10 cellular contexts compared by ENCODE assay signal in genomic region chr7:74032191-74032490, GRCh38. TPM values are rescaled to one million over a fixed set of nuclear protein-coding genes. Genes with fewer than 3 reads are reported as not detected.
DNase-seq lines count a peak whose midpoint lies in the region; ATAC-seq, FAIRE-seq and TF ChIP-seq lines count a peak whose summit lies in the region.
"Had no signal": no experiment of that assay in that cellular context is flagged by ENCODE, and none has a peak within 500 bp of the region (broad histone marks: within the 10 kb centered on the region; RNA-seq: fewer than 3 reads in every experiment).

No MANE protein-coding gene starts in this region.

- no peaks in the 10 kb centered on the region for H3K36me3 Mint-ChIP-seq in astrocyte (ENCODE audit: low read depth, unreplicated experiment)

- no peaks in the 10 kb centered on the region for H3K79me2 ChIP-seq in astrocyte (ENCODE audit: insufficient read depth, low read length)

- peak overlapping the region; percentile 68 for H3K27ac Mint-ChIP-seq in astrocyte (ENCODE audit: unreplicated experiment)

- TF ChIP-seq CTCF in astrocyte (IDR thresholded peaks at IDR 0.05; ENCODE audit: insufficient read depth, low read depth, low read length), result no peak

- H3K27ac ChIP-seq in astrocyte (ENCODE audit: low read depth, low read length) (no peak overlapping the region), skeletal muscle tissue (ENCODE audit: low read depth, low read length) (peak overlapping the region; percentile 46)

- H3K4me3 ChIP-seq in astrocyte (ENCODE audit: insufficient read depth, low read depth, low read length) (no peak overlapping the region), skeletal muscle tissue (ENCODE audit: low read length in 3 of 3) (no peak overlapping the region)

- H3K9me3 ChIP-seq in astrocyte (ENCODE audit: insufficient read depth, low read depth, low read length) (no peaks in the 10 kb centered on the region), skeletal muscle tissue (ENCODE audit: control insufficient read depth in 3 of 3, low read length in 3 of 3) (no peaks in the 10 kb centered on the region)

- intact Hi-C loops in left ventricle myocardium superior (cut with micrococcal nuclease), result no loop called here

- DNase-seq in G401 (ENCODE audit: low spot score) (peak; percentile 62), astrocyte (ENCODE audit: low read depth) (peak; percentile 87), left ventricle myocardium superior (peak; percentile 68), SHP77 treated with DMSO at 0.1 percent for 48 hours (lab: John Stamatoyannopoulos, UW) (no peak), NCI-H82 treated with DMSO at 0.1 percent for 48 hours (lab: John Stamatoyannopoulos, UW; ENCODE audit: unreplicated experiment) (no peak), T-helper 2 cell (no peak)
- DNase-seq in activated naive CD4-positive, alpha-beta T cell (lab: John Stamatoyannopoulos, UW), result no peak
- DNase-seq: KBM-7 had no signal

- H3K27me3 Mint-ChIP-seq in astrocyte (ENCODE audit: low read depth, unreplicated experiment), result peaks cover 7% of the 10 kb centered on the region

- no peaks in the 10 kb centered on the region for H4K20me1 ChIP-seq in astrocyte (ENCODE audit: insufficient read depth, low read length)

- no peak for FAIRE-seq in astrocyte (lab: Jason Lieb, UNC)

- peak overlapping the region; percentile 61 for H3K4me3 Mint-ChIP-seq in astrocyte (ENCODE audit: unreplicated experiment)

- H3K36me3 ChIP-seq in astrocyte (ENCODE audit: insufficient read depth, low read length) (no peaks in the 10 kb centered on the region), skeletal muscle tissue (ENCODE audit: control insufficient read depth in 3 of 3, insufficient read depth in 3 of 3, low read length in 3 of 3) (peaks cover 0 to 3% (median 0%) of the 10 kb centered on the region in 3 donors)

- H2AFZ ChIP-seq in astrocyte (ENCODE audit: low read depth, low read length), result no peak overlapping the region

- no peaks in the 10 kb centered on the region for H3K9me3 Mint-ChIP-seq in astrocyte (ENCODE audit: unreplicated experiment)

- H3K27me3 ChIP-seq in astrocyte (ENCODE audit: insufficient read depth, low read length), result peaks cover 3% of the 10 kb centered on the region
- peaks cover 4 to 11% (median 8%) of the 10 kb centered on the region in 3 donors for H3K27me3 ChIP-seq in skeletal muscle tissue (ENCODE audit: control insufficient read depth in 3 of 3, insufficient read depth in 3 of 3, low read length in 3 of 3)

- in situ Hi-C loops in G401 (cut with HindIII; ENCODE audit: low sequenced_read_pairs), result no loop called here

- peak; percentile 21 for ATAC-seq in left ventricle myocardium superior

- H3K4me1 Mint-ChIP-seq in astrocyte (ENCODE audit: low read depth, unreplicated experiment), result peaks cover 15% of the 10 kb centered on the region

- H3K4me1 ChIP-seq in astrocyte (ENCODE audit: insufficient read depth, low read length), result peaks cover 5% of the 10 kb centered on the region
- peaks cover 39 to 50% (median 48%) of the 10 kb centered on the region in 3 donors for H3K4me1 ChIP-seq in skeletal muscle tissue (ENCODE audit: control insufficient read depth in 3 of 3, insufficient read depth in 3 of 3, low read length in 3 of 3)

- H3K9ac ChIP-seq in astrocyte (ENCODE audit: low read length), result no peak overlapping the region
- peak overlapping the region in 2 of 3 donors; percentile 20 to 25 for H3K9ac ChIP-seq in skeletal muscle tissue (ENCODE audit: low read depth in 1 of 3, low read length in 3 of 3)

- H3K4me2 ChIP-seq in astrocyte (ENCODE audit: low read length), result peak overlapping the region; percentile 14

RNA-seq across cellular contexts. Expression of gene ELN, which starts 4.2 kb away (rescaled TPM):
- total RNA-seq in G401 (2014; rRNA removed; shearing (Covaris generic)), result 0.20 TPM in 1 of 2 replicates, not detected in the other
- total RNA-seq in astrocyte (0.75 and 0.89 TPM in 2 replicates), left ventricle myocardium superior (29.0 TPM), skeletal muscle tissue (107 TPM)
- total RNA-seq: SK-MEL-5 had no signal

RNA-seq across cellular contexts. Expression of gene LIMK1, which starts 51.5 kb away (rescaled TPM):
- 39.1 and 49.4 TPM in 2 replicates for total RNA-seq in G401 (2014; rRNA removed; shearing (Covaris generic))
- total RNA-seq in astrocyte, result 67.8 and 69.9 TPM in 2 replicates
- 9.4 TPM for total RNA-seq in left ventricle myocardium superior
- 4.7 TPM for total RNA-seq in skeletal muscle tissue

Comparison
In these comparisons a context has a peak if more than half of its experiments do, and no peak if none do; other contexts are left out.
1. DNase-seq: peak in G401 (single experiment), astrocyte (single experiment) and left ventricle myocardium superior (single experiment); none in activated naive CD4-positive, alpha-beta T cell (0 of 4), SHP77 treated with DMSO at 0.1 percent for 48 hours (single experiment), NCI-H82 treated with DMSO at 0.1 percent for 48 hours (single experiment) and T-helper 2 cell (0 of 5).
2. RNA of gene ELN, which starts 4.2 kb away (total RNA-seq): 107 TPM in skeletal muscle tissue (single experiment) and 29.0 TPM in left ventricle myocardium superior (single experiment); 0.75 to 0.89 TPM in astrocyte and 0.20 TPM in G401; every median in the first group is over 10 times any median in the second.